ENCODE assay signal across 20 cellular contexts in the genomic region with DNA sequence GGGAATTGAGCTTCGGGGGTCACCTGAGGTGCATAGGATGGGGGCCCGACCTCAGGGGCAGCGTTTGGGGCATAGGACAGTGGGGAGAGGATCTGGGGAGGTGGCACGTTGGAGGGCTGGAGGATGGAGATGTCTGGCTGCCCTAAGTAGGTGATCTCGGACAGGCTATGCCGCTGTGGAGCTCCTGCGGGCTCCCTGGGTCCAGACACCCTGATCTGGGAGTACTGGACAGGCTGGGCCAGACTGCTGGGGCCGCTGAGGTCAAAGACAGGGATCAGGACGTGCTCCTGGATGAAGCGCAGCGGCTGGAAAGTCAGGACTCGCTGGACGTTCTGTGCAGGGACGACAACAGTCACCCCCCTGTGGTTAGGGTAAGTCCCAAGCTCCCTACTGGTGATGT. TPM values are rescaled to one million over a fixed set of nuclear protein-coding genes. Genes with fewer than 3 reads are reported as not detected.
DNase-seq lines count a peak whose midpoint lies in the region; ATAC-seq and TF ChIP-seq lines count a peak whose summit lies in the region.
"Had no signal": no experiment of that assay in that cellular context is flagged by ENCODE, and none has a peak within 500 bp of the region (broad histone marks: within the 10 kb centered on the region; RNA-seq: fewer than 3 reads in every experiment).

No MANE protein-coding gene starts in this region.

- no peak overlapping the region for H3K4me3 Mint-ChIP-seq in stimulated activated naive B cell treated with anti-CD40 and anti-IgM and Interleukin-4, amounts not matched to agents 10 μg/mL and 1 μg/mL and 100 μg/mL, for 72 hours
- H3K4me3 Mint-ChIP-seq: CD14-positive monocyte had no signal

- H3K9ac ChIP-seq in neuronal stem cell (ENCODE audit: low read depth, low read length, poor library complexity) = no peak overlapping the region
- H3K9ac ChIP-seq: KMS-11 had no signal

- H3K27me3 ChIP-seq in body of pancreas (no peaks in the 10 kb centered on the region), neuronal stem cell (ENCODE audit: control insufficient read depth in 3 of 3, insufficient read depth in 3 of 3, low read depth in 1 of 3, low read length in 3 of 3) (peaks cover 0 to 4% (median 0%) of the 10 kb centered on the region in 3 experiments), testis (no peaks in the 10 kb centered on the region)
- H3K27me3 ChIP-seq: Peyer's patch, SJSA1 had no signal

- H3K9me3 ChIP-seq in body of pancreas (no peaks in the 10 kb centered on the region), neuronal stem cell (replicated peaks in 1 of 2; ENCODE audit: control insufficient read depth in 2 of 2, insufficient read depth in 1 of 2, low read depth in 1 of 2, low read length in 2 of 2) (no peaks in the 10 kb centered on the region), testis (no peaks in the 10 kb centered on the region)
- H3K9me3 ChIP-seq: Peyer's patch, SJSA1 had no signal

- H4K91ac ChIP-seq in neuronal stem cell (ENCODE audit: low read depth, low read length, poor library complexity) = no peak overlapping the region

- DNase-seq in body of pancreas (no peak), neuronal stem cell (ENCODE audit: low spot score) (no peak), testis (no peak), NCI-H524 (lab: John Stamatoyannopoulos, UW) (no peak)
- no peak for DNase-seq in stimulated activated naive B cell treated with anti-CD40 and anti-IgM and Interleukin-4, amounts not matched to agents 10 μg/mL and 1 μg/mL and 100 μg/mL, for 72 hours
- DNase-seq: IMR-90, NCI-H1105, NCI-H146, NCI-H2029, NCI-H345, NCI-H524 treated with DMSO at 0.1 percent for 48 hours, NCI-H82 had no signal

- peak overlapping the region; percentile 51 for H2BK15ac ChIP-seq in neuronal stem cell (ENCODE audit: low read length)

- peaks cover 14 to 41% of the 10 kb centered on the region in 2 donors for H3K27me3 Mint-ChIP-seq in stimulated activated naive B cell treated with anti-CD40 and anti-IgM and Interleukin-4, amounts not matched to agents 10 μg/mL and 1 μg/mL and 100 μg/mL, for 72 hours

- no peaks in the 10 kb centered on the region for H3K9me3 Mint-ChIP-seq in stimulated activated naive B cell treated with anti-CD40 and anti-IgM and Interleukin-4, amounts not matched to agents 10 μg/mL and 1 μg/mL and 100 μg/mL, for 72 hours
- H3K9me3 Mint-ChIP-seq: CD14-positive monocyte had no signal

- ATAC-seq in body of pancreas (no peak), GM21390 (IDR thresholded peaks at IDR 0.05; ENCODE audit: unreplicated experiment) (no peak)
- ATAC-seq in stimulated activated naive B cell treated with anti-CD40 and anti-IgM and Interleukin-4, amounts not matched to agents 10 μg/mL and 1 μg/mL and 100 μg/mL, for 72 hours (replicated peaks) = no peak
- ATAC-seq: HCT116 had no signal

- TF ChIP-seq POLR2A in body of pancreas (IDR thresholded peaks at IDR 0.05) = no peak
- TF ChIP-seq POLR2A in testis (IDR thresholded peaks at IDR 0.05) = no peak

- peaks cover 0 to 3% of the 10 kb centered on the region in 2 donors for H3K36me3 ChIP-seq in body of pancreas (replicated peaks in 1 of 2; ENCODE audit: insufficient read depth in 1 of 2, low read depth in 2 of 2)
- H3K36me3 ChIP-seq in neuronal stem cell (replicated peaks in 1 of 2; ENCODE audit: control insufficient read depth in 2 of 2, insufficient read depth in 2 of 2, low read length in 2 of 2) = no peaks in the 10 kb centered on the region
- H3K36me3 ChIP-seq in testis (ENCODE audit: low read depth, missing control alignments) = no peaks in the 10 kb centered on the region
- H3K36me3 ChIP-seq: SJSA1 had no signal

- H2BK12ac ChIP-seq in neuronal stem cell (ENCODE audit: low read length) = no peak overlapping the region

- H3K4me1 ChIP-seq in body of pancreas (peaks cover 97% of the 10 kb centered on the region), neuronal stem cell (ENCODE audit: control insufficient read depth in 2 of 2, insufficient read depth in 1 of 2, low read depth in 1 of 2, low read length in 2 of 2) (peaks cover 0 to 3% of the 10 kb centered on the region in 2 donors), testis (peaks cover 27% of the 10 kb centered on the region)
- H3K4me1 ChIP-seq: SJSA1 had no signal

- H3K4me2 ChIP-seq in neuronal stem cell (ENCODE audit: insufficient read depth, low read length, poor library complexity, severe bottlenecking) = no peak overlapping the region
- H3K4me2 ChIP-seq: KMS-11 had no signal

- intact Hi-C loops in body of pancreas (cut with DNase I) (no loop called here), testis (cut with DNase I; ENCODE audit: low total_unique reads) (no loop called here)

- H3K23ac ChIP-seq in neuronal stem cell (ENCODE audit: low read depth, low read length, poor library complexity) = no peak overlapping the region

- H3K4me1 Mint-ChIP-seq in stimulated activated naive B cell treated with anti-CD40 and anti-IgM and Interleukin-4, amounts not matched to agents 10 μg/mL and 1 μg/mL and 100 μg/mL, for 72 hours = no peaks in the 10 kb centered on the region
- H3K4me1 Mint-ChIP-seq: CD14-positive monocyte had no signal

- H3K14ac ChIP-seq in neuronal stem cell (ENCODE audit: low read length) = peak overlapping the region; percentile 48

- no peak overlapping the region for H3K4ac ChIP-seq in neuronal stem cell (ENCODE audit: low read length)

- H3K4me3 ChIP-seq in body of pancreas (no peak overlapping the region), neuronal stem cell (ENCODE audit: low read length in 2 of 2) (no peak overlapping the region), testis (no peak overlapping the region)
- H3K4me3 ChIP-seq: Peyer's patch, SJSA1 had no signal

- H3K27ac Mint-ChIP-seq in stimulated activated naive B cell treated with anti-CD40 and anti-IgM and Interleukin-4, amounts not matched to agents 10 μg/mL and 1 μg/mL and 100 μg/mL, for 72 hours = no peak overlapping the region

- peak overlapping the region; percentile 40 for H2AK5ac ChIP-seq in neuronal stem cell (ENCODE audit: low read depth, low read length)

- TF ChIP-seq CTCF in C4-2B (conservative IDR thresholded peaks at IDR 0.05) (no peak), body of pancreas (IDR thresholded peaks at IDR 0.05) (no peak), testis (IDR thresholded peaks at IDR 0.05) (no peak)

- H3K79me1 ChIP-seq in neuronal stem cell (ENCODE audit: low read depth, low read length) = no peaks in the 10 kb centered on the region

- H2BK120ac ChIP-seq in neuronal stem cell (ENCODE audit: low read depth, low read length) = no peak overlapping the region

- peak overlapping the region; percentile 41 for H3K18ac ChIP-seq in neuronal stem cell (ENCODE audit: low read length)

- H4K8ac ChIP-seq in neuronal stem cell (ENCODE audit: low read depth, low read length) = no peak overlapping the region

- no peaks in the 10 kb centered on the region for H3K36me3 Mint-ChIP-seq in stimulated activated naive B cell treated with anti-CD40 and anti-IgM and Interleukin-4, amounts not matched to agents 10 μg/mL and 1 μg/mL and 100 μg/mL, for 72 hours
- H3K36me3 Mint-ChIP-seq: CD14-positive monocyte had no signal

- H2AFZ ChIP-seq in neuronal stem cell (ENCODE audit: low read length) = no peak overlapping the region

- peak overlapping the region; percentile 77; the same call in 1 of the 2 replicates for H3K27ac ChIP-seq in C4-2B
- peak overlapping the region; percentile 89 to 97 (median 96) for H3K27ac ChIP-seq in body of pancreas
- no peak overlapping the region for H3K27ac ChIP-seq in neuronal stem cell (replicated peaks; ENCODE audit: low read length)
- peak overlapping the region; percentile 2 to 72 for H3K27ac ChIP-seq in testis
- H3K27ac ChIP-seq: KMS-11, SJSA1 had no signal

- peak overlapping the region; percentile 15 for H2BK5ac ChIP-seq in neuronal stem cell (ENCODE audit: low read length)

- WGBS in body of pancreas, 2 donors = 67 to 79% methylated on average over 9 to 14 of the region's 14 CpGs
- WGBS in neuronal stem cell (ENCODE audit: extremely low coverage in 2 of 2, insufficient read length in 2 of 2, insufficient replicate concordance in 1 of 2), 2 donors = no CpG with 5 or more reads among the region's 14 CpGs
- 79 to 81% methylated on average over 3 to 14 of the region's 14 CpGs for WGBS in testis, 2 donors

RNA-seq across cellular contexts. Expression of a gene that starts 9.5 kb away (rescaled TPM):
- total RNA-seq in body of pancreas (1 to 10 TPM; 2.3 to 4.3 TPM), testis (10 to 100 TPM; 26.8 to 39.5 TPM)
- polyA plus RNA-seq in neuronal stem cell (2013, experiment 1 of 2) = 0.18 TPM
- polyA plus RNA-seq in neuronal stem cell (2013, experiment 2 of 2) = 0.10 TPM
- 22.4 TPM for polyA plus RNA-seq in testis (ENCODE audit: insufficient read depth, low read depth, low replicate concordance)
- total RNA-seq: IMR-90 had no signal
- polyA plus RNA-seq: CD14-positive monocyte had no signal

RNA-seq across cellular contexts. Expression of a gene that starts 21.5 kb away (rescaled TPM):
- total RNA-seq in body of pancreas (100 to 1,000 TPM in 1 of 2 donors, 10 to 100 TPM in 1; 49.1 to 133 TPM), testis (under 1 TPM; 0.31 to 0.93 TPM)
- polyA plus RNA-seq in neuronal stem cell (2013, experiment 1 of 2) = 0.03 TPM
- 0.03 TPM for polyA plus RNA-seq in neuronal stem cell (2013, experiment 2 of 2)
- 0.95 TPM for polyA plus RNA-seq in testis (ENCODE audit: insufficient read depth, low read depth, low replicate concordance)
- total RNA-seq: Daoy, IMR-90 had no signal
- polyA plus RNA-seq: CD14-positive monocyte, IMR-90 had no signal

Comparison
In these comparisons a context has a peak if more than half of its experiments do, and no peak if none do; other contexts are left out.
1. RNA of a gene that starts 9.5 kb away (total RNA-seq): 26.8 to 39.5 TPM in testis; 2.3 to 4.3 TPM in body of pancreas; every median in the first group is over 4 times any median in the second.
2. RNA of a gene that starts 21.5 kb away (total RNA-seq): 49.1 to 133 TPM in body of pancreas; 0.31 to 0.93 TPM in testis; every median in the first group is over 10 times any median in the second.